Comparison of ENCODE assay signal across 21 cellular contexts in the genomic region with DNA sequence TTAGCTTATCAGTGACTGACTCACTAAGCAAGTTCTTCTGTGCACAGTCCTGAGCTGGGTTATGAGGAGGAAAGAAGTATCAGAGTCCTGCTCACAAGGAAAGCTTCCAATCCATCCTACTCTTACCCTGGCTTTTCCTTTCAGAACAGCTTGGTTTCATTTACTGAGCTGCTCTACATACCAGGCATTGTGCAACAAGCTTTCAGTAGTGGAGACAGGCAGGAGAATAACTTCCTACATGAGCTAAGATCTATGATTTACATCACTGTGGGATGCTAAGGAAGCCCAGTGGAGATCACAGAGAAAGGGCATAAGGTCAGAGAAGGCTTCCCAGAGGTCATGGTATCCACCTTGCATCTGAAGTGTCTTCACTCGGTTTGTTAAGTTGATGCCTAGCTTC.
"Had no signal": no experiment of that assay in that cellular context is flagged by ENCODE, and none has a peak within 500 bp of the region (broad histone marks: within the 10 kb centered on the region; RNA-seq: fewer than 3 reads in every experiment).

No MANE protein-coding gene starts in this region.

- H3K79me2 ChIP-seq: hepatocyte had no signal

- H3K27ac ChIP-seq: brain microvascular endothelial cell, hepatocyte, right atrium auricular region, suprapubic skin, upper lobe of left lung, WERI-Rb-1 had no signal

- H3K4me1 ChIP-seq: right atrium auricular region, suprapubic skin, upper lobe of left lung had no signal

- H3K4me1 Mint-ChIP-seq: central memory CD8-positive, alpha-beta T cell had no signal

- H3K27me3 Mint-ChIP-seq: central memory CD8-positive, alpha-beta T cell; stimulated activated naive CD8-positive, alpha-beta T cell treated with anti-CD3 and anti-CD28 coated beads, Interleukin-15, Interleukin-2, amounts not matched to agents 100 ng/mL and 50 ng/mL, for 24 hours; T-cell had no signal

- FAIRE-seq: small intestine had no signal

- H2AFZ ChIP-seq: hepatocyte had no signal

- H3K27me3 ChIP-seq: hepatocyte, right atrium auricular region, suprapubic skin, upper lobe of left lung had no signal

- H3K27ac Mint-ChIP-seq: activated CD8-positive, alpha-beta T cell treated with anti-CD3 and anti-CD28 coated beads, Interleukin-2, amount 10 ng/mL, durations not matched to agents 7 days and 5 days; activated naive CD4-positive, alpha-beta T cell treated with anti-CD3 and anti-CD28 coated beads, Interleukin-2, amount 50 U/mL, for 72 hours; natural killer cell treated with Interleukin-12 subunit alpha and Interleukin-12 subunit beta and Interleukin-15 and Interleukin-18, amount 100 ng/mL, for 72 hours; T-cell had no signal

- H3K36me3 ChIP-seq: brain microvascular endothelial cell, right atrium auricular region, suprapubic skin, upper lobe of left lung, WERI-Rb-1 had no signal

- H3K9me3 Mint-ChIP-seq: activated naive CD4-positive, alpha-beta T cell treated with anti-CD3 and anti-CD28 coated beads, Interleukin-2, amount 50 U/mL, for 72 hours; central memory CD8-positive, alpha-beta T cell; natural killer cell treated with Interleukin-12 subunit alpha and Interleukin-12 subunit beta and Interleukin-15 and Interleukin-18, amount 100 ng/mL, for 72 hours; stimulated activated naive CD8-positive, alpha-beta T cell treated with anti-CD3 and anti-CD28 coated beads, Interleukin-15, Interleukin-2, amounts not matched to agents 100 ng/mL and 50 ng/mL, for 24 hours; T-cell had no signal

- H3K4me3 Mint-ChIP-seq: activated CD8-positive, alpha-beta T cell treated with anti-CD3 and anti-CD28 coated beads, Interleukin-2, amount 10 ng/mL, durations not matched to agents 7 days and 5 days; activated T-cell treated with anti-CD3 and anti-CD28 coated beads, Interleukin-2, amount 50 U/mL, for 72 hours; central memory CD8-positive, alpha-beta T cell; natural killer cell treated with Interleukin-12 subunit alpha and Interleukin-12 subunit beta and Interleukin-15 and Interleukin-18, amount 100 ng/mL, for 72 hours; stimulated activated naive CD8-positive, alpha-beta T cell treated with anti-CD3 and anti-CD28 coated beads, Interleukin-15, Interleukin-2, amounts not matched to agents 100 ng/mL and 50 ng/mL, for 24 hours; T-cell had no signal

- H3K4me2 ChIP-seq: hepatocyte had no signal

- DNase-seq: activated CD4-positive, alpha-beta T cell treated with anti-CD3 and anti-CD28 coated beads for 4 hours; activated CD8-positive, alpha-beta memory T cell treated with anti-CD3 and anti-CD28 coated beads, Interleukin-2, amount 50 U/mL, for 4 hours; activated CD8-positive, alpha-beta T cell treated with anti-CD3 and anti-CD28 coated beads, Interleukin-2, amount 10 ng/mL, durations not matched to agents 7 days and 5 days; activated gamma-delta T cell; activated T-cell treated with anti-CD3 and anti-CD28 coated beads, Interleukin-2, amount 50 U/mL, for 72 hours; brain microvascular endothelial cell; effector CD8-positive, alpha-beta T cell; mesendoderm; occipital lobe; small intestine; T-cell; T-helper 9 cell; upper lobe of left lung; WERI-Rb-1 had no signal

- H3K9me3 ChIP-seq: right atrium auricular region, suprapubic skin, upper lobe of left lung had no signal

- H3K4me3 ChIP-seq: hepatocyte, right atrium auricular region, suprapubic skin, upper lobe of left lung had no signal

- H3K36me3 Mint-ChIP-seq: natural killer cell treated with Interleukin-12 subunit alpha and Interleukin-12 subunit beta and Interleukin-15 and Interleukin-18, amount 100 ng/mL, for 72 hours; T-cell had no signal

- ATAC-seq: activated CD8-positive, alpha-beta T cell treated with anti-CD3 and anti-CD28 coated beads, Interleukin-2, amount 10 ng/mL, durations not matched to agents 7 days and 5 days; activated naive CD4-positive, alpha-beta T cell treated with anti-CD3 and anti-CD28 coated beads, Interleukin-2, amount 50 U/mL, for 72 hours; activated T-cell treated with anti-CD3 and anti-CD28 coated beads, Interleukin-2, amount 50 U/mL, for 72 hours; natural killer cell treated with Interleukin-12 subunit alpha and Interleukin-12 subunit beta and Interleukin-15 and Interleukin-18, amount 100 ng/mL, for 72 hours; T-cell had no signal
